In the genomic region with DNA sequence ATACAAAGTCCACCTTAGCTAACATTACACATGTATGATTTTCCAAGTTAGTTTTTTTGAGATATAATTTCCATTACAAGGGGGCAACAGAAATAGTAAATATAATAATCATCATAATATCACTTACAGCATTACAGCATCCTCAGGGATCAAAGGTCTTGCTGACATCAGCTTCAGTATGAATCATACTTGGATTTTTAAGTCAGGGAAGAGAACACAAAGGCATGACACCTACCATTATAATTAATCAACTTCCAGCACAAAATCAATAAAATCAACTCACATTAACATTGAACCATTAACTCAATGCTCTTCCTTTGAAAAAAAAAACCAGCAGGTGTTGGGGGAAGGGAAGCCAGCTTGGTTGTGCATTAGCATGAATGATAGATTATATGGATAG, we compare ENCODE assay signal across 22 cellular contexts.
"Had no signal": no experiment of that assay in that cellular context is flagged by ENCODE, and none has a peak within 500 bp of the region (broad histone marks: within the 10 kb centered on the region; RNA-seq: fewer than 3 reads in every experiment).

No MANE protein-coding gene starts in this region.

- FAIRE-seq: keratinocyte, urothelium cell line had no signal

- H3K27me3 ChIP-seq: gastroesophageal sphincter, hepatocyte, ovary, testis had no signal

- H3K9me3 ChIP-seq: colonic mucosa, gastroesophageal sphincter, ovary, right atrium auricular region, spleen, testis had no signal

- H3K36me3 ChIP-seq: colonic mucosa, gastroesophageal sphincter, ovary, right atrium auricular region, spleen had no signal

- H3K4me1 ChIP-seq: colonic mucosa, gastroesophageal sphincter, right atrium auricular region, spleen, testis had no signal

- DNase-seq: activated B cell treated with CpG ODN at 0.5 μM for 24 hours; activated CD8-positive, alpha-beta memory T cell treated with anti-CD3 and anti-CD28 coated beads, Interleukin-2, amount 10 ng/mL, durations not matched to agents 7 days and 5 days; activated CD8-positive, alpha-beta T cell treated with anti-CD3 and anti-CD28 coated beads, Interleukin-2, amount 10 ng/mL, durations not matched to agents 7 days and 5 days; activated T-cell treated with anti-CD3 and anti-CD28 coated beads, Interleukin-2, amount 50 U/mL, for 48 hours; cerebellar nuclear complex; colonic mucosa; effector memory CD4-positive, alpha-beta T cell; erythroblast; left colon; mammary epithelial cell; naive B cell; ovary; spleen; stimulated activated naive CD8-positive, alpha-beta T cell treated with anti-CD3 and anti-CD28 coated beads, Interleukin-15, Interleukin-2, amounts not matched to agents 100 U/mL and 50 U/mL, for 24 hours; T-cell; testis; trophoblast cell had no signal

- H3K27ac ChIP-seq: colonic mucosa, gastroesophageal sphincter, hepatocyte, ovary, right atrium auricular region, spleen, testis had no signal

- H3K4me3 ChIP-seq: colonic mucosa, gastroesophageal sphincter, hepatocyte, ovary, right atrium auricular region, spleen, testis had no signal
